Comparison of ENCODE assay signal across 1 cellular context in the genomic region with DNA sequence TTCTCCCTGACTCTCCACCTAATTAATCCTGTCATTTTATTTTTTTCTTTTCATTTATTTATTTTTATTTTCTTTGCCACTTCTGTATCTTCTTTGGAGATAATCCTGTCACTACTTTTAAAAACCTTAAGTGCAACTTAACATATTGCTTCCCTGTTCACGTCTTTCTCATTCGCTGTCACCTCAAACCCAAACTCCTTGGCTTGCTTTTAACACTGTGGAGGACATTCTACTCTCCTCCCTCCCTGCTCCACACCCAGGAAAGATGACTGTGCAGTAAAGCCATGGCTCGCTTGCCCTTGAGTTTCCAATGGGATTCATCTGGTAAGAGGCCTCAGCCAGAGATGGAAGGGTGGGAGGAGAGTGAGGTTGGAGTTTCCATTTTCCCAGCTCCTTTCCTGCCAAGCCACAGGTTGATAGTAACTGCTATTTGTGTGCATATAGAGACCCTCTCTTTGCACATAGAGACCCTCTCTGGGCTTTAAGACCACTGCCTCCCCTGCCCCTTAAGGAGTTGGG.
TF ChIP-seq lines count a peak whose summit lies in the region.

No MANE protein-coding gene starts in this region.

TF ChIP-seq in K562, 482 proteins besides CTCF, POLR2A, EP300 and RAD21 (continued from another document and continues in another):
- TF ChIP-seq ZBTB40 (IDR thresholded peaks at IDR 0.05) (peak; percentile 19; the same call in 1 of the 2 replicates), ZBTB40 (CRISPR knock-in tag; IDR thresholded peaks at IDR 0.05) (no peak), SMAD1 (IDR thresholded peaks at IDR 0.05; ENCODE audit: low read depth, low read length, partially characterized antibody) (no peak), HMG20B (CRISPR knock-in tag; IDR thresholded peaks at IDR 0.05) (no peak), HDAC3 (IDR thresholded peaks at IDR 0.05; ENCODE audit: borderline replicate concordance, partially characterized antibody) (no peak), NFRKB (IDR thresholded peaks at IDR 0.05; ENCODE audit: low read depth) (peak; percentile 75), SMAD3 (CRISPR knock-in tag; conservative IDR thresholded peaks at IDR 0.05) (no peak), NKRF (IDR thresholded peaks at IDR 0.05; ENCODE audit: borderline replicate concordance) (0 out of 2 replicates have a peak, but pooled peaks have one; percentile 20), RFX5 (IDR thresholded peaks at IDR 0.05; ENCODE audit: low read depth, low read length) (no peak), UBTF (IDR thresholded peaks at IDR 0.05; ENCODE audit: borderline replicate concordance in 1 of 2, low read depth in 2 of 2, low read length in 2 of 2) (no peak), NFYB (IDR thresholded peaks at IDR 0.05; ENCODE audit: extremely low read depth, insufficient read length) (no peak), ZNF224 (CRISPR knock-in tag; IDR thresholded peaks at IDR 0.05) (no peak), HOMEZ (CRISPR knock-in tag; IDR thresholded peaks at IDR 0.05) (no peak), HMG20A (CRISPR knock-in tag; conservative IDR thresholded peaks at IDR 0.05) (no peak), ZNF584 (CRISPR knock-in tag; IDR thresholded peaks at IDR 0.05; ENCODE audit: low read depth) (no peak), ZNF324 (CRISPR knock-in tag; IDR thresholded peaks at IDR 0.05) (no peak), MCM2 (IDR thresholded peaks at IDR 0.05; ENCODE audit: low read depth) (no peak), SIN3A (IDR thresholded peaks at IDR 0.05; ENCODE audit: borderline replicate concordance in 2 of 2, control insufficient read depth in 1 of 2, low read depth in 2 of 2, low read length in 2 of 2) (no peak), ZKSCAN8 (CRISPR knock-in tag; IDR thresholded peaks at IDR 0.05) (no peak), XRCC5 (IDR thresholded peaks at IDR 0.05; ENCODE audit: low read depth, low read length) (no peak), HDAC1 (IDR thresholded peaks at IDR 0.05) (peak in 1 of 2 experiments; percentile 44; a peak in 1 of 4 replicates), CTBP1 (IDR thresholded peaks at IDR 0.05; ENCODE audit: borderline replicate concordance) (peak; percentile 37; the same call in 1 of the 2 replicates), ZNF77 (CRISPR knock-in tag; IDR thresholded peaks at IDR 0.05) (no peak), THRAP3 (IDR thresholded peaks at IDR 0.05; ENCODE audit: borderline replicate concordance) (no peak), TAF1 (IDR thresholded peaks at IDR 0.05; ENCODE audit: control insufficient read depth, extremely low read depth, insufficient read depth, low read length, severe bottlenecking) (no peak), HNRNPLL (IDR thresholded peaks at IDR 0.05; ENCODE audit: low read depth, low read length, poor library complexity, severe bottlenecking) (no peak), MAFG (tag; conservative IDR thresholded peaks at IDR 0.05) (peak; percentile 97), NBN (IDR thresholded peaks at IDR 0.05; ENCODE audit: low read depth) (peak; percentile 26; the same call in 1 of the 2 replicates), ZNF146 (CRISPR knock-in tag; IDR thresholded peaks at IDR 0.05; ENCODE audit: unreplicated experiment) (no peak), NEUROD1 (IDR thresholded peaks at IDR 0.05; ENCODE audit: borderline replicate concordance, low read depth, low read length, partially characterized antibody) (peak; percentile 68), ZNF589 (CRISPR knock-in tag; IDR thresholded peaks at IDR 0.05; ENCODE audit: low read depth) (peak; percentile 65), LEF1 (IDR thresholded peaks at IDR 0.05) (peak; percentile 82), ZNF785 (CRISPR knock-in tag; IDR thresholded peaks at IDR 0.05) (no peak), ASH1L (IDR thresholded peaks at IDR 0.05; ENCODE audit: borderline replicate concordance, low read depth, partially characterized antibody) (peak; percentile 32), CREM (IDR thresholded peaks at IDR 0.05; ENCODE audit: low read depth) (no peak), RBM39 (optimal IDR thresholded peaks at IDR 0.05; ENCODE audit: low read depth, low read length) (no peak), ZNF41 (CRISPR knock-in tag; conservative IDR thresholded peaks at IDR 0.05) (no peak), PURB (CRISPR knock-in tag; IDR thresholded peaks at IDR 0.05; ENCODE audit: low read depth) (no peak), BACH1 (tag; IDR thresholded peaks at IDR 0.05) (peak; percentile 87; the same call in 1 of the 2 replicates), CAMTA2 (CRISPR knock-in tag; conservative IDR thresholded peaks at IDR 0.05) (no peak), ATF7 (IDR thresholded peaks at IDR 0.05) (0 out of 2 replicates have a peak, but pooled peaks have one; percentile 17)
- TF ChIP-seq, protein P1, sequence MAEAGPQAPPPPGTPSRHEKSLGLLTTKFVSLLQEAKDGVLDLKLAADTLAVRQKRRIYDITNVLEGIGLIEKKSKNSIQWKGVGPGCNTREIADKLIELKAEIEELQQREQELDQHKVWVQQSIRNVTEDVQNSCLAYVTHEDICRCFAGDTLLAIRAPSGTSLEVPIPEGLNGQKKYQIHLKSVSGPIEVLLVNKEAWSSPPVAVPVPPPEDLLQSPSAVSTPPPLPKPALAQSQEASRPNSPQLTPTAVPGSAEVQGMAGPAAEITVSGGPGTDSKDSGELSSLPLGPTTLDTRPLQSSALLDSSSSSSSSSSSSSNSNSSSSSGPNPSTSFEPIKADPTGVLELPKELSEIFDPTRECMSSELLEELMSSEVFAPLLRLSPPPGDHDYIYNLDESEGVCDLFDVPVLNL (CRISPR knock-in tag; IDR thresholded peaks at IDR 0.05; ENCODE audit: low read depth) = no peak
- TF ChIP-seq, protein P2, sequence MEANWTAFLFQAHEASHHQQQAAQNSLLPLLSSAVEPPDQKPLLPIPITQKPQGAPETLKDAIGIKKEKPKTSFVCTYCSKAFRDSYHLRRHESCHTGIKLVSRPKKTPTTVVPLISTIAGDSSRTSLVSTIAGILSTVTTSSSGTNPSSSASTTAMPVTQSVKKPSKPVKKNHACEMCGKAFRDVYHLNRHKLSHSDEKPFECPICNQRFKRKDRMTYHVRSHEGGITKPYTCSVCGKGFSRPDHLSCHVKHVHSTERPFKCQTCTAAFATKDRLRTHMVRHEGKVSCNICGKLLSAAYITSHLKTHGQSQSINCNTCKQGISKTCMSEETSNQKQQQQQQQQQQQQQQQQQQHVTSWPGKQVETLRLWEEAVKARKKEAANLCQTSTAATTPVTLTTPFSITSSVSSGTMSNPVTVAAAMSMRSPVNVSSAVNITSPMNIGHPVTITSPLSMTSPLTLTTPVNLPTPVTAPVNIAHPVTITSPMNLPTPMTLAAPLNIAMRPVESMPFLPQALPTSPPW (CRISPR knock-in tag; IDR thresholded peaks at IDR 0.05) = peak; percentile 79
- TF ChIP-seq, protein P3, sequence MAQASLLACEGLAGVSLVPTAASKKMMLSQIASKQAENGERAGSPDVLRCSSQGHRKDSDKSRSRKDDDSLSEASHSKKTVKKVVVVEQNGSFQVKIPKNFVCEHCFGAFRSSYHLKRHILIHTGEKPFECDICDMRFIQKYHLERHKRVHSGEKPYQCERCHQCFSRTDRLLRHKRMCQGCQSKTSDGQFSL (CRISPR knock-in tag; IDR thresholded peaks at IDR 0.05) = no peak
- TF ChIP-seq, protein P3 (tag; IDR thresholded peaks at IDR 0.05) = no peak
